ENCODE assay signal across 20 cellular contexts in the genomic region with DNA sequence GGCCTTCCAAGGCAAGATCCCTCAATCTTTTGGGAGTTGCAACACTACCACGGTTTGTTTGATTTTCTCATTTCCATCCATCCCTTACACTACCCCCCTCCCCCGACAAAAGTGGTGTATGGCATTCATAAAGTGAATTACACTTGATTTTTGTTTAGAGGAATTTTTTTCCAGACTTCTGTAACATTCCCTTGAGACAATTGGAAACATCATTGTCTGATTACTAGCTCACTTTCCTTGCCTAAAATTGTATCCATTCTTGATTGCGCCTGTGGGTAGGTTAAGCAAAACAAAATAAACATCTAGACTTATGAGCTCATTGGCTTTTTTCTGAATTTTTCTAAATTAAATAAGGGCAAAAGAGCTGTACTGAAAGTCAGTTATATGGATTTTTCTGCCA. TPM values are rescaled to one million over a fixed set of nuclear protein-coding genes. Genes with fewer than 3 reads are reported as not detected.
"Had no signal": no experiment of that assay in that cellular context is flagged by ENCODE, and none has a peak within 500 bp of the region (broad histone marks: within the 10 kb centered on the region; RNA-seq: fewer than 3 reads in every experiment).

No MANE protein-coding gene starts in this region.

- H3K4me3 ChIP-seq: body of pancreas, heart right ventricle, mucosa of descending colon, tibial artery had no signal

- H3K36me3 Mint-ChIP-seq: activated CD8-positive, alpha-beta memory T cell treated with anti-CD3 and anti-CD28 coated beads, Interleukin-2, amount 10 ng/mL, durations not matched to agents 7 days and 5 days; activated naive CD8-positive, alpha-beta T cell treated with anti-CD3 and anti-CD28 coated beads for 36 hours; memory B cell; naive B cell; WTC11 had no signal

- ATAC-seq: activated CD8-positive, alpha-beta memory T cell treated with anti-CD3 and anti-CD28 coated beads, Interleukin-2, amount 10 ng/mL, durations not matched to agents 7 days and 5 days; body of pancreas; heart right ventricle; mucosa of descending colon; WTC11 had no signal

- H3K4me3 Mint-ChIP-seq: activated CD4-positive, alpha-beta memory T cell treated with anti-CD3 and anti-CD28 coated beads, Interleukin-2, amount 10 ng/mL, durations not matched to agents 7 days and 5 days; activated CD8-positive, alpha-beta memory T cell treated with anti-CD3 and anti-CD28 coated beads, Interleukin-2, amount 10 ng/mL, durations not matched to agents 7 days and 5 days; activated naive CD8-positive, alpha-beta T cell treated with anti-CD3 and anti-CD28 coated beads for 36 hours; memory B cell; T-helper 2 cell treated with Interferon-gamma antibody and Interleukin-4, amounts not matched to agents 5 μg/mL and 100 μg/mL, for 36 hours had no signal

- H3K9me3 Mint-ChIP-seq: activated CD4-positive, alpha-beta memory T cell treated with anti-CD3 and anti-CD28 coated beads, Interleukin-2, amount 10 ng/mL, durations not matched to agents 7 days and 5 days; activated naive CD8-positive, alpha-beta T cell treated with anti-CD3 and anti-CD28 coated beads for 36 hours; endodermal cell; memory B cell; T-helper 2 cell treated with Interferon-gamma antibody and Interleukin-4, amounts not matched to agents 5 μg/mL and 100 μg/mL, for 36 hours; WTC11 had no signal

- H3K4me1 Mint-ChIP-seq: activated naive CD8-positive, alpha-beta T cell treated with anti-CD3 and anti-CD28 coated beads for 36 hours; memory B cell had no signal

- H3K9me3 ChIP-seq: body of pancreas, heart right ventricle, mucosa of descending colon, tibial artery had no signal

- H3K27ac ChIP-seq: body of pancreas, heart right ventricle, tibial artery had no signal

- DNase-seq: activated CD4-positive, alpha-beta memory T cell treated with anti-CD3 and anti-CD28 coated beads, Interleukin-2, amount 10 ng/mL, durations not matched to agents 7 days and 5 days; activated CD4-positive, alpha-beta T cell treated with anti-CD3 and anti-CD28 coated beads for 48 hours; activated CD8-positive, alpha-beta memory T cell treated with anti-CD3 and anti-CD28 coated beads, Interleukin-2, amount 10 ng/mL, durations not matched to agents 7 days and 5 days; activated naive CD8-positive, alpha-beta T cell treated with anti-CD3 and anti-CD28 coated beads for 36 hours; amygdala; body of pancreas; caudate nucleus; endodermal cell; heart right ventricle; mucosa of descending colon; naive B cell; posterior cingulate gyrus; stimulated activated CD4-positive, alpha-beta T cell treated with anti-CD3 and anti-CD28 coated beads, Interleukin-12 subunit alpha, Interleukin-12 subunit beta, amount 100 ng/mL, for 4 hours; stimulated activated CD4-positive, alpha-beta T cell treated with anti-CD3 and anti-CD28 coated beads, Interleukin-1b, Interleukin-23, amount 100 ng/mL, for 48 hours; stimulated activated naive CD4-positive, alpha-beta T cell treated with Interleukin-2 at 50 U/mL for 16 hours; substantia nigra; tibial artery had no signal

- H3K27ac Mint-ChIP-seq: activated CD4-positive, alpha-beta memory T cell treated with anti-CD3 and anti-CD28 coated beads, Interleukin-2, amount 10 ng/mL, durations not matched to agents 7 days and 5 days; activated CD8-positive, alpha-beta memory T cell treated with anti-CD3 and anti-CD28 coated beads, Interleukin-2, amount 10 ng/mL, durations not matched to agents 7 days and 5 days; activated naive CD8-positive, alpha-beta T cell treated with anti-CD3 and anti-CD28 coated beads for 36 hours; memory B cell; naive B cell; T-helper 2 cell treated with Interferon-gamma antibody and Interleukin-4, amounts not matched to agents 5 μg/mL and 100 μg/mL, for 36 hours had no signal

- H3K36me3 ChIP-seq: heart right ventricle, tibial artery had no signal

- H3K27me3 ChIP-seq: body of pancreas had no signal

RNA-seq across cellular contexts. Expression of gene GPC3, which starts 3.5 kb away (rescaled TPM):
- total RNA-seq: activated CD8-positive, alpha-beta memory T cell treated with anti-CD3 and anti-CD28 coated beads, Interleukin-2, amount 10 ng/mL, durations not matched to agents 7 days and 5 days had no signal
